In genomic region chr17:48671697-48672171, GRCh38 we compare ENCODE assay signal across 8 cellular contexts. TPM values are rescaled to one million over a fixed set of nuclear protein-coding genes. Genes with fewer than 3 reads are reported as not detected.
DNase-seq lines count a peak whose midpoint lies in the region; ATAC-seq lines count a peak whose summit lies in the region.

No MANE protein-coding gene starts in this region.

- ATAC-seq in left colon (peak; percentile 81), HG03025 (IDR thresholded peaks at IDR 0.05; ENCODE audit: low FRiP score, unreplicated experiment) (no peak)

- DNase-seq in NCI-H446 (lab: John Stamatoyannopoulos, UW) (peak; percentile 60 to 63), NCI-H446 treated with DMSO at 0.1 percent for 48 hours (lab: John Stamatoyannopoulos, UW) (no peak), NCI-H2107 treated with DMSO at 0.1 percent for 48 hours (lab: John Stamatoyannopoulos, UW; ENCODE audit: unreplicated experiment) (peak; percentile 16), cerebellum (ENCODE audit: low spot score) (peak; percentile 68), left colon (peak; percentile 78 to 93)
- DNase-seq in activated CD4-positive, alpha-beta T cell treated with anti-CD3 and anti-CD28 coated beads for 1 hour = peak; percentile 59
- peak; percentile 30 to 50 for DNase-seq in stimulated activated CD4-positive, alpha-beta T cell treated with anti-CD3 and anti-CD28 coated beads, Interleukin-15, amount 100 ng/mL, for 48 hours (ENCODE audit: low read depth in 2 of 2)

- intact Hi-C loops in left colon (cut with DNase I, micrococcal nuclease) = loop anchor here (5.0 to 10.0 kb wide), 3 partner anchors 123 to 353 kb away; no protein-coding TSS in a partner anchor

RNA-seq across cellular contexts. Expression of gene HOXB9, which starts 45.6 kb away (rescaled TPM):
- total RNA-seq in cerebellum (0.09 TPM), left colon (10 to 100 TPM; 35.9 to 59.2 TPM)

RNA-seq across cellular contexts. Expression of gene PRAC1, which starts 50.6 kb away (rescaled TPM):
- total RNA-seq in cerebellum = not detected
- total RNA-seq in left colon = 100 to 1,000 TPM; 200 to 261 TPM

RNA-seq across cellular contexts. Expression of gene PRAC2, which starts 51.3 kb away (rescaled TPM):
- total RNA-seq in cerebellum = not detected
- total RNA-seq in left colon = 10 to 100 TPM; 10.1 to 11.7 TPM

RNA-seq across cellular contexts. Expression of gene HOXB8, which starts 56.6 kb away (rescaled TPM):
- not detected for total RNA-seq in cerebellum
- total RNA-seq in left colon = 1 to 10 TPM; 6.3 TPM

RNA-seq across cellular contexts. Expression of gene HOXB13, which starts 56.8 kb away (rescaled TPM):
- total RNA-seq in cerebellum = not detected
- 10 to 100 TPM; 39.4 to 88.0 TPM for total RNA-seq in left colon

Comparison
In these comparisons a context has a peak if more than half of its experiments do, and no peak if none do; other contexts are left out.
1. RNA of gene HOXB9, which starts 45.6 kb away (total RNA-seq): 35.9 to 59.2 TPM in left colon; 0.09 TPM in cerebellum (single experiment); every median in the first group is over 10 times any median in the second.
2. RNA of gene PRAC1, which starts 50.6 kb away (total RNA-seq): 200 to 261 TPM in left colon; not detected in cerebellum (single experiment); every median in the first group is over 100 times any median in the second.
3. RNA of gene PRAC2, which starts 51.3 kb away (total RNA-seq): 10.1 to 11.7 TPM in left colon; not detected in cerebellum (single experiment); every median in the first group is over 10 times any median in the second.